2 cellular contexts compared by ENCODE assay signal in the genomic region with DNA sequence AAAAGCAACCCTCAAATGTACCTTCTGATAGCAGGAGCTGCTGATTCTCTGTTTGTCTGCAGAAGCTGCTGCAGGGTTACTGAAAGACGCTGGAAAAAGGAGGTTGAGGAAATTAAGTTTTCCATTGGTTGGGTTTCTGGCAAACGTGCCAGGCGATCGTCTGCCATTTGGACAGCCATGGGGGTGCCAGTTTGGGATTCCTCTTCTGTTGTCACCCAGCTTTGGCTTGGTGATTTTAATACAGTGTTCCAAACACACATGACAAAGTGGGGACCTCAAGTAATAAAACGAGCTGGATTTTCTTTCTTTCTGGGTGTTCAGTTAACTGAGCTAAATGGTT.
TF ChIP-seq lines count a peak whose summit lies in the region.

No MANE protein-coding gene starts in this region.

TF ChIP-seq in SK-N-SH, 30 proteins besides CTCF, POLR2A, EP300 and RAD21 (continued from another document):
- TF ChIP-seq, protein P1, sequence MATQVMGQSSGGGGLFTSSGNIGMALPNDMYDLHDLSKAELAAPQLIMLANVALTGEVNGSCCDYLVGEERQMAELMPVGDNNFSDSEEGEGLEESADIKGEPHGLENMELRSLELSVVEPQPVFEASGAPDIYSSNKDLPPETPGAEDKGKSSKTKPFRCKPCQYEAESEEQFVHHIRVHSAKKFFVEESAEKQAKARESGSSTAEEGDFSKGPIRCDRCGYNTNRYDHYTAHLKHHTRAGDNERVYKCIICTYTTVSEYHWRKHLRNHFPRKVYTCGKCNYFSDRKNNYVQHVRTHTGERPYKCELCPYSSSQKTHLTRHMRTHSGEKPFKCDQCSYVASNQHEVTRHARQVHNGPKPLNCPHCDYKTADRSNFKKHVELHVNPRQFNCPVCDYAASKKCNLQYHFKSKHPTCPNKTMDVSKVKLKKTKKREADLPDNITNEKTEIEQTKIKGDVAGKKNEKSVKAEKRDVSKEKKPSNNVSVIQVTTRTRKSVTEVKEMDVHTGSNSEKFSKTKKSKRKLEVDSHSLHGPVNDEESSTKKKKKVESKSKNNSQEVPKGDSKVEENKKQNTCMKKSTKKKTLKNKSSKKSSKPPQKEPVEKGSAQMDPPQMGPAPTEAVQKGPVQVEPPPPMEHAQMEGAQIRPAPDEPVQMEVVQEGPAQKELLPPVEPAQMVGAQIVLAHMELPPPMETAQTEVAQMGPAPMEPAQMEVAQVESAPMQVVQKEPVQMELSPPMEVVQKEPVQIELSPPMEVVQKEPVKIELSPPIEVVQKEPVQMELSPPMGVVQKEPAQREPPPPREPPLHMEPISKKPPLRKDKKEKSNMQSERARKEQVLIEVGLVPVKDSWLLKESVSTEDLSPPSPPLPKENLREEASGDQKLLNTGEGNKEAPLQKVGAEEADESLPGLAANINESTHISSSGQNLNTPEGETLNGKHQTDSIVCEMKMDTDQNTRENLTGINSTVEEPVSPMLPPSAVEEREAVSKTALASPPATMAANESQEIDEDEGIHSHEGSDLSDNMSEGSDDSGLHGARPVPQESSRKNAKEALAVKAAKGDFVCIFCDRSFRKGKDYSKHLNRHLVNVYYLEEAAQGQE (IDR thresholded peaks at IDR 0.05; ENCODE audit: low read depth, low read length), result no peak
- TF ChIP-seq GATA2 (CRISPR knock-in tag; IDR thresholded peaks at IDR 0.05) (no peak), MXI1 (IDR thresholded peaks at IDR 0.05; ENCODE audit: low read depth, low read length) (no peak), NRF1 (IDR thresholded peaks at IDR 0.05; ENCODE audit: low read depth, low read length) (no peak), SIN3A (IDR thresholded peaks at IDR 0.05; ENCODE audit: borderline replicate concordance, low read depth, low read length) (no peak), TAF1 (IDR thresholded peaks at IDR 0.05; ENCODE audit: borderline replicate concordance, low read depth, low read length) (no peak), YY1 (IDR thresholded peaks at IDR 0.05; ENCODE audit: low read depth) (no peak), GABPA (IDR thresholded peaks at IDR 0.05; ENCODE audit: low read depth) (no peak), RFX5 (IDR thresholded peaks at IDR 0.05; ENCODE audit: low read length) (no peak), FOXJ3 (CRISPR knock-in tag; IDR thresholded peaks at IDR 0.05) (no peak), FOSL2 (IDR thresholded peaks at IDR 0.05; ENCODE audit: borderline replicate concordance, low read depth) (no peak), EZH2phosphoT487 (IDR thresholded peaks at IDR 0.05; ENCODE audit: borderline replicate concordance, low read depth) (no peak), JUND (IDR thresholded peaks at IDR 0.05) (no peak)
- TF ChIP-seq, protein P2, sequence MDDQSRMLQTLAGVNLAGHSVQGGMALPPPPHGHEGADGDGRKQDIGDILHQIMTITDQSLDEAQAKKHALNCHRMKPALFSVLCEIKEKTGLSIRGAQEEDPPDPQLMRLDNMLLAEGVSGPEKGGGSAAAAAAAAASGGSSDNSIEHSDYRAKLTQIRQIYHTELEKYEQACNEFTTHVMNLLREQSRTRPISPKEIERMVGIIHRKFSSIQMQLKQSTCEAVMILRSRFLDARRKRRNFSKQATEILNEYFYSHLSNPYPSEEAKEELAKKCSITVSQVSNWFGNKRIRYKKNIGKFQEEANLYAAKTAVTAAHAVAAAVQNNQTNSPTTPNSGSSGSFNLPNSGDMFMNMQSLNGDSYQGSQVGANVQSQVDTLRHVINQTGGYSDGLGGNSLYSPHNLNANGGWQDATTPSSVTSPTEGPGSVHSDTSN (IDR thresholded peaks at IDR 0.05), result no peak
- TF ChIP-seq, protein P3, sequence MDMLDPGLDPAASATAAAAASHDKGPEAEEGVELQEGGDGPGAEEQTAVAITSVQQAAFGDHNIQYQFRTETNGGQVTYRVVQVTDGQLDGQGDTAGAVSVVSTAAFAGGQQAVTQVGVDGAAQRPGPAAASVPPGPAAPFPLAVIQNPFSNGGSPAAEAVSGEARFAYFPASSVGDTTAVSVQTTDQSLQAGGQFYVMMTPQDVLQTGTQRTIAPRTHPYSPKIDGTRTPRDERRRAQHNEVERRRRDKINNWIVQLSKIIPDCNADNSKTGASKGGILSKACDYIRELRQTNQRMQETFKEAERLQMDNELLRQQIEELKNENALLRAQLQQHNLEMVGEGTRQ (IDR thresholded peaks at IDR 0.05; ENCODE audit: borderline replicate concordance, low read depth, low read length), result no peak
- TF ChIP-seq, protein P4, sequence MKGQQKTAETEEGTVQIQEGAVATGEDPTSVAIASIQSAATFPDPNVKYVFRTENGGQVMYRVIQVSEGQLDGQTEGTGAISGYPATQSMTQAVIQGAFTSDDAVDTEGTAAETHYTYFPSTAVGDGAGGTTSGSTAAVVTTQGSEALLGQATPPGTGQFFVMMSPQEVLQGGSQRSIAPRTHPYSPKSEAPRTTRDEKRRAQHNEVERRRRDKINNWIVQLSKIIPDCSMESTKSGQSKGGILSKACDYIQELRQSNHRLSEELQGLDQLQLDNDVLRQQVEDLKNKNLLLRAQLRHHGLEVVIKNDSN (IDR thresholded peaks at IDR 0.05; ENCODE audit: borderline replicate concordance, low read depth), result no peak
TF ChIP-seq in SK-N-SH: peak in this region for 0.

TF ChIP-seq in SK-N-SH treated with all-trans-retinoic acid at 6 μM for 48 hours, 23 proteins besides CTCF, POLR2A, EP300 and RAD21 (continued from another document):
- TF ChIP-seq ZNF70 (CRISPR knock-in tag; IDR thresholded peaks at IDR 0.05) (no peak), OSR1 (CRISPR knock-in tag; IDR thresholded peaks at IDR 0.05) (no peak), ISL1 (CRISPR knock-in tag; IDR thresholded peaks at IDR 0.05) (no peak), SNAI2 (CRISPR knock-in tag; IDR thresholded peaks at IDR 0.05) (no peak), PPARA (CRISPR knock-in tag; IDR thresholded peaks at IDR 0.05; ENCODE audit: borderline replicate concordance) (no peak), ZFP3 (CRISPR knock-in tag; IDR thresholded peaks at IDR 0.05) (no peak), ESRRG (CRISPR knock-in tag; IDR thresholded peaks at IDR 0.05) (no peak), TOX (CRISPR knock-in tag; IDR thresholded peaks at IDR 0.05; ENCODE audit: borderline replicate concordance) (no peak), GLIS3 (CRISPR knock-in tag; IDR thresholded peaks at IDR 0.05) (no peak), RARB (CRISPR knock-in tag; IDR thresholded peaks at IDR 0.05) (no peak), ZNF565 (CRISPR knock-in tag; conservative IDR thresholded peaks at IDR 0.05; ENCODE audit: low read depth) (no peak)
- TF ChIP-seq, protein P5, sequence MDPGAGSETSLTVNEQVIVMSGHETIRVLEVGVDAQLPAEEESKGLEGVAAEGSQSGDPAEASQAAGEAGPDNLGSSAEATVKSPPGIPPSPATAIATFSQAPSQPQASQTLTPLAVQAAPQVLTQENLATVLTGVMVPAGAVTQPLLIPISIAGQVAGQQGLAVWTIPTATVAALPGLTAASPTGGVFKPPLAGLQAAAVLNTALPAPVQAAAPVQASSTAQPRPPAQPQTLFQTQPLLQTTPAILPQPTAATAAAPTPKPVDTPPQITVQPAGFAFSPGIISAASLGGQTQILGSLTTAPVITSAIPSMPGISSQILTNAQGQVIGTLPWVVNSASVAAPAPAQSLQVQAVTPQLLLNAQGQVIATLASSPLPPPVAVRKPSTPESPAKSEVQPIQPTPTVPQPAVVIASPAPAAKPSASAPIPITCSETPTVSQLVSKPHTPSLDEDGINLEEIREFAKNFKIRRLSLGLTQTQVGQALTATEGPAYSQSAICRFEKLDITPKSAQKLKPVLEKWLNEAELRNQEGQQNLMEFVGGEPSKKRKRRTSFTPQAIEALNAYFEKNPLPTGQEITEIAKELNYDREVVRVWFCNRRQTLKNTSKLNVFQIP (CRISPR knock-in tag; IDR thresholded peaks at IDR 0.05; ENCODE audit: borderline replicate concordance, low read depth), result no peak
- TF ChIP-seq, protein P6, sequence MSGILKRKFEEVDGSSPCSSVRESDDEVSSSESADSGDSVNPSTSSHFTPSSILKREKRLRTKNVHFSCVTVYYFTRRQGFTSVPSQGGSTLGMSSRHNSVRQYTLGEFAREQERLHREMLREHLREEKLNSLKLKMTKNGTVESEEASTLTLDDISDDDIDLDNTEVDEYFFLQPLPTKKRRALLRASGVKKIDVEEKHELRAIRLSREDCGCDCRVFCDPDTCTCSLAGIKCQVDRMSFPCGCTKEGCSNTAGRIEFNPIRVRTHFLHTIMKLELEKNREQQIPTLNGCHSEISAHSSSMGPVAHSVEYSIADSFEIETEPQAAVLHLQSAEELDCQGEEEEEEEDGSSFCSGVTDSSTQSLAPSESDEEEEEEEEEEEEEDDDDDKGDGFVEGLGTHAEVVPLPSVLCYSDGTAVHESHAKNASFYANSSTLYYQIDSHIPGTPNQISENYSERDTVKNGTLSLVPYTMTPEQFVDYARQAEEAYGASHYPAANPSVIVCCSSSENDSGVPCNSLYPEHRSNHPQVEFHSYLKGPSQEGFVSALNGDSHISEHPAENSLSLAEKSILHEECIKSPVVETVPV (CRISPR knock-in tag; IDR thresholded peaks at IDR 0.05), result no peak
- TF ChIP-seq, protein P7, sequence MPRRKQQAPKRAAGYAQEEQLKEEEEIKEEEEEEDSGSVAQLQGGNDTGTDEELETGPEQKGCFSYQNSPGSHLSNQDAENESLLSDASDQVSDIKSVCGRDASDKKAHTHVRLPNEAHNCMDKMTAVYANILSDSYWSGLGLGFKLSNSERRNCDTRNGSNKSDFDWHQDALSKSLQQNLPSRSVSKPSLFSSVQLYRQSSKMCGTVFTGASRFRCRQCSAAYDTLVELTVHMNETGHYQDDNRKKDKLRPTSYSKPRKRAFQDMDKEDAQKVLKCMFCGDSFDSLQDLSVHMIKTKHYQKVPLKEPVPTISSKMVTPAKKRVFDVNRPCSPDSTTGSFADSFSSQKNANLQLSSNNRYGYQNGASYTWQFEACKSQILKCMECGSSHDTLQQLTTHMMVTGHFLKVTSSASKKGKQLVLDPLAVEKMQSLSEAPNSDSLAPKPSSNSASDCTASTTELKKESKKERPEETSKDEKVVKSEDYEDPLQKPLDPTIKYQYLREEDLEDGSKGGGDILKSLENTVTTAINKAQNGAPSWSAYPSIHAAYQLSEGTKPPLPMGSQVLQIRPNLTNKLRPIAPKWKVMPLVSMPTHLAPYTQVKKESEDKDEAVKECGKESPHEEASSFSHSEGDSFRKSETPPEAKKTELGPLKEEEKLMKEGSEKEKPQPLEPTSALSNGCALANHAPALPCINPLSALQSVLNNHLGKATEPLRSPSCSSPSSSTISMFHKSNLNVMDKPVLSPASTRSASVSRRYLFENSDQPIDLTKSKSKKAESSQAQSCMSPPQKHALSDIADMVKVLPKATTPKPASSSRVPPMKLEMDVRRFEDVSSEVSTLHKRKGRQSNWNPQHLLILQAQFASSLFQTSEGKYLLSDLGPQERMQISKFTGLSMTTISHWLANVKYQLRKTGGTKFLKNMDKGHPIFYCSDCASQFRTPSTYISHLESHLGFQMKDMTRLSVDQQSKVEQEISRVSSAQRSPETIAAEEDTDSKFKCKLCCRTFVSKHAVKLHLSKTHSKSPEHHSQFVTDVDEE (CRISPR knock-in tag; IDR thresholded peaks at IDR 0.05), result no peak
- TF ChIP-seq, protein P8, sequence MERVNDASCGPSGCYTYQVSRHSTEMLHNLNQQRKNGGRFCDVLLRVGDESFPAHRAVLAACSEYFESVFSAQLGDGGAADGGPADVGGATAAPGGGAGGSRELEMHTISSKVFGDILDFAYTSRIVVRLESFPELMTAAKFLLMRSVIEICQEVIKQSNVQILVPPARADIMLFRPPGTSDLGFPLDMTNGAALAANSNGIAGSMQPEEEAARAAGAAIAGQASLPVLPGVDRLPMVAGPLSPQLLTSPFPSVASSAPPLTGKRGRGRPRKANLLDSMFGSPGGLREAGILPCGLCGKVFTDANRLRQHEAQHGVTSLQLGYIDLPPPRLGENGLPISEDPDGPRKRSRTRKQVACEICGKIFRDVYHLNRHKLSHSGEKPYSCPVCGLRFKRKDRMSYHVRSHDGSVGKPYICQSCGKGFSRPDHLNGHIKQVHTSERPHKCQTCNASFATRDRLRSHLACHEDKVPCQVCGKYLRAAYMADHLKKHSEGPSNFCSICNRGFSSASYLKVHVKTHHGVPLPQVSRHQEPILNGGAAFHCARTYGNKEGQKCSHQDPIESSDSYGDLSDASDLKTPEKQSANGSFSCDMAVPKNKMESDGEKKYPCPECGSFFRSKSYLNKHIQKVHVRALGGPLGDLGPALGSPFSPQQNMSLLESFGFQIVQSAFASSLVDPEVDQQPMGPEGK (CRISPR knock-in tag; IDR thresholded peaks at IDR 0.05; ENCODE audit: borderline replicate concordance), result no peak
